In genomic region chr6:37259191-37259590, GRCh38 we compare ENCODE assay signal across 9 cellular contexts. TPM values are rescaled to one million over a fixed set of nuclear protein-coding genes. Genes with fewer than 3 reads are reported as not detected.
DNase-seq lines count a peak whose midpoint lies in the region; ATAC-seq and TF ChIP-seq lines count a peak whose summit lies in the region.
"Had no signal": no experiment of that assay in that cellular context is flagged by ENCODE, and none has a peak within 500 bp of the region (broad histone marks: within the 10 kb centered on the region; RNA-seq: fewer than 3 reads in every experiment).

No MANE protein-coding gene starts in this region.

- no peaks in the 10 kb centered on the region for H3K9me3 Mint-ChIP-seq in activated naive CD8-positive, alpha-beta T cell treated with anti-CD3 and anti-CD28 coated beads, Interleukin-2, amount 50 U/mL, for 24 hours

- WGBS in mesodermal cell (ENCODE audit: insufficient coverage in 2 of 2), 2 experiments = no CpG with 5 or more reads among the region's 2 CpGs

- no peaks in the 10 kb centered on the region for H3K9me3 ChIP-seq in mesodermal cell (ENCODE audit: control insufficient read depth, low read length)

- no peak for TF ChIP-seq CTCF in GM10266 (IDR thresholded peaks at IDR 0.05; ENCODE audit: control insufficient read depth, insufficient read depth, low read depth, missing control alignments)

- no peaks in the 10 kb centered on the region for H3K36me3 ChIP-seq in mesodermal cell (ENCODE audit: control insufficient read depth, insufficient read depth, low read length)

- DNase-seq in CD1c-positive myeloid dendritic cell (ENCODE audit: extremely low spot score) = peak; percentile 58
- DNase-seq in Jurkat, Clone E6-1 (ENCODE audit: low read depth, low spot score) = no peak
- no peak for DNase-seq in activated naive CD8-positive, alpha-beta T cell treated with anti-CD3 and anti-CD28 coated beads, Interleukin-2, amount 50 U/mL, for 24 hours
- DNase-seq in NCI-H524 (lab: John Stamatoyannopoulos, UW) = no peak
- no peak for DNase-seq in AG20443 (ENCODE audit: low spot score)
- DNase-seq in GM10266 (ENCODE audit: extremely low spot score) = no peak
- DNase-seq: NCI-H1694 treated with DMSO at 0.1 percent for 48 hours had no signal

- peak overlapping the region; percentile 78 for H3K27ac Mint-ChIP-seq in activated naive CD8-positive, alpha-beta T cell treated with anti-CD3 and anti-CD28 coated beads, Interleukin-2, amount 50 U/mL, for 24 hours

- peaks cover 50% of the 10 kb centered on the region for H3K4me1 Mint-ChIP-seq in activated naive CD8-positive, alpha-beta T cell treated with anti-CD3 and anti-CD28 coated beads, Interleukin-2, amount 50 U/mL, for 24 hours

- H3K4me1 ChIP-seq in mesodermal cell (ENCODE audit: control insufficient read depth, insufficient read depth, low read length, poor library complexity, severe bottlenecking) = peaks cover 6% of the 10 kb centered on the region

- peaks cover 3% of the 10 kb centered on the region for H3K36me3 Mint-ChIP-seq in activated naive CD8-positive, alpha-beta T cell treated with anti-CD3 and anti-CD28 coated beads, Interleukin-2, amount 50 U/mL, for 24 hours (ENCODE audit: low read depth)

- H3K27ac ChIP-seq in mesodermal cell (ENCODE audit: low read depth, low read length, severe bottlenecking) = no peak overlapping the region

- H3K4me3 Mint-ChIP-seq in activated naive CD8-positive, alpha-beta T cell treated with anti-CD3 and anti-CD28 coated beads, Interleukin-2, amount 50 U/mL, for 24 hours = peak overlapping the region; percentile 85

- H3K4me3 ChIP-seq in Jurkat, Clone E6-1 (ENCODE audit: low read length) = peak overlapping the region; percentile 91
- H3K4me3 ChIP-seq in mesodermal cell (ENCODE audit: extremely low read depth, insufficient read depth, low read length, poor library complexity, severe bottlenecking) = peak overlapping the region; percentile 94

- H3K27me3 Mint-ChIP-seq in activated naive CD8-positive, alpha-beta T cell treated with anti-CD3 and anti-CD28 coated beads, Interleukin-2, amount 50 U/mL, for 24 hours = no peaks in the 10 kb centered on the region

- ATAC-seq in activated naive CD8-positive, alpha-beta T cell treated with anti-CD3 and anti-CD28 coated beads, Interleukin-2, amount 50 U/mL, for 24 hours = no peak
- ATAC-seq in HG02610 (IDR thresholded peaks at IDR 0.05; ENCODE audit: unreplicated experiment) = no peak

RNA-seq across cellular contexts. Expression of gene TMEM217, which starts 1.2 kb away (rescaled TPM):
- not detected for polyA plus RNA-seq in Jurkat, Clone E6-1 (2012; ENCODE audit: insufficient read depth, insufficient read length)
- 0.92 TPM for polyA plus RNA-seq in mesodermal cell (2013, experiment 1 of 2)
- 1.2 TPM for polyA plus RNA-seq in mesodermal cell (2013, experiment 2 of 2)

RNA-seq across cellular contexts. Expression of gene TBC1D22B, which starts 1.6 kb away (rescaled TPM):
- polyA plus RNA-seq in Jurkat, Clone E6-1 (2012; ENCODE audit: insufficient read depth, insufficient read length) = 10.8 TPM
- 11.2 TPM for polyA plus RNA-seq in mesodermal cell (2013, experiment 1 of 2)
- polyA plus RNA-seq in mesodermal cell (2013, experiment 2 of 2) = 9.9 TPM
